ENCODE assay signal across 26 cellular contexts in the genomic region with DNA sequence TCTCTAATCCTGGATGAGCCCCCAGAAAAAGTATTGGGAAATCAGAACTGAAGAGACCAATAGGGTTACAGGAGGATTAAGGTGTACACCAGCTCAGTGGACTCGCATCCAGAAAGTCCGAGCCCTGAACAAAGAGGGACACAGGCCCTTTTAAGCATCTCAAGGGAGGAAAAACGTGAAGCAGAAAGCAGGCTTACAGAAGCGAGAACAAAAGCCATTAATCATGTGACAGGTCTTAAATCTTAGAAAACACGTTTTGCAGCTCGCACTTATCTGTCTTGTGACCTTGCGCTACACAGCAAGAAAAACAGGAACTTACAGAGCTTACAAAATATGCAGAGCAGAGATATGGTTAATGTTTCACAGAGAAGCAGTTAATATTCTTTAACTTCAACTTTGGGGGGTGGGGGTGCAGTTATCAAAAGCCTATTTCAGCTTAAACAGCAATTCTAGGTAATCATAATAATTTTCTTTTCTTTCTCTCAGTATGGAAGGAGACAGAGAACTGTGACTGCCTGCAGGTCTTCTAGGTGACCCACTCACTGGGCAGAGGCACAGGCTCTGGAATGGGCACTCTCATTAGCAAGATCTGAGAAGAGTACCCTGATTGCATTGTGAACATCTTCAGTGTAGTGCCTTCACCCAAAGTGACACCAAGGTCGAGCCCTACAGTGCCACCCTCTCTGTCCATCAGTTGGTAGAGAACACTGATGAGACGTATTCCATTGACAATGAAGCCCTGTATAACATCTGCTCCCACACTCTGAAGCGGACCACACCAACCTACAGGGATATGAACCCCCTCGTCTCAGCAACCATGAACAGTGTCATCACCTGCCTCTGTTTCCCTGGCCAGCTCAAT.
A peak's percentile ranks its signal among the peaks of the same experiment; 100 is the strongest.
DNase-seq lines count a peak whose midpoint lies in the region; ATAC-seq, FAIRE-seq and TF ChIP-seq lines count a peak whose summit lies in the region.
"Had no signal": no experiment of that assay in that cellular context is flagged by ENCODE, and none has a peak within 500 bp of the region (broad histone marks: within the 10 kb centered on the region; RNA-seq: fewer than 3 reads in every experiment).

No MANE protein-coding gene starts in this region.

- no TSS peak for BruUV-seq in K562 (replicated peaks; lab: Mats Ljungman, UMichigan)

- TF ChIP-seq CTCF in K562 (IDR thresholded peaks at IDR 0.05 in 2 of 3, conservative IDR thresholded peaks at IDR 0.05 in 1 of 3; ENCODE audit: insufficient read depth in 2 of 3, low read depth in 1 of 3, low read length in 3 of 3): no peak

- POLR2A ChIA-PET in K562 (lab: Yijun Ruan, JAX): interaction anchor here (0.6 to 1.2 kb wide), 3 partner anchors 16 to 491 kb away, joined by 3 to 6 read pairs (median 3); no protein-coding TSS in a partner anchor

- H3K4me2 ChIP-seq in K562 (ENCODE audit: insufficient read depth, low read length): peak overlapping the region; percentile 72
- H3K4me2 ChIP-seq: BLaER1, PC-9 had no signal

- WGBS in K562 (ENCODE audit: insufficient coverage, low coverage, missing lambda C conversion rate): 10% methylated on average over 11 of the region's 11 CpGs

- no peaks in the 10 kb centered on the region for H3K79me2 ChIP-seq in K562 (ENCODE audit: control insufficient read depth, insufficient read depth, low read length)

- in situ Hi-C loops in K562 (cut with MboI): no loop called here

- TF ChIP-seq POLR2A in K562 (conservative IDR thresholded peaks at IDR 0.05): no peak

- H3K4me1 ChIP-seq in K562 (replicated peaks in 1 of 2; ENCODE audit: control insufficient read depth in 2 of 2, insufficient read depth in 2 of 2, low read length in 2 of 2): peaks cover 10 to 28% of the 10 kb centered on the region in 2 experiments; a peak in 4 of 5 replicates
- H3K4me1 ChIP-seq: BLaER1, SJSA1 had no signal

- peak overlapping the region; percentile 86 for H3K27ac ChIP-seq in K562 (ENCODE audit: extremely low read depth, low read depth, low read length)
- H3K27ac ChIP-seq: BLaER1, HL-60, PC-9, RWPE1, SJSA1 had no signal

- no peaks in the 10 kb centered on the region for H4K20me1 ChIP-seq in K562 (replicated peaks; ENCODE audit: control insufficient read depth, insufficient read depth, low read length)
- H4K20me1 ChIP-seq: BLaER1 had no signal

- peak overlapping the region in 1 of 2 experiments; percentile 35; a peak in 1 of 4 replicates for H3K9ac ChIP-seq in K562 (ENCODE audit: insufficient read depth in 1 of 2, low read depth in 2 of 2, low read length in 2 of 2)
- H3K9ac ChIP-seq: BLaER1 had no signal

- FAIRE-seq in GM18507 (lab: Jason Lieb, UNC): peak; percentile 56
- FAIRE-seq in K562 (lab: Jason Lieb, UNC): peak; percentile 75
- FAIRE-seq: GM12891, H1 had no signal

- peaks cover 40% of the 10 kb centered on the region for H3K9me3 ChIP-seq in K562 (replicated peaks; ENCODE audit: control insufficient read depth, insufficient read depth, low read depth, low read length)
- H3K9me3 ChIP-seq: MG63 had no signal

- CTCF ChIA-PET in K562 (lab: Yijun Ruan, JAX; ENCODE audit: low intra/inter-chr PET ratio): no interaction called here

- peak overlapping the region; percentile 41; the same call in 1 of the 2 replicates for H2AFZ ChIP-seq in K562 (ENCODE audit: low read depth, low read length)
- H2AFZ ChIP-seq: PC-9 had no signal

- TF ChIP-seq EP300 in K562 (IDR thresholded peaks at IDR 0.05; ENCODE audit: low read length): peak; percentile 99

- DNase-seq in GM18507 (ENCODE audit: extremely low spot score, insufficient read length, low read depth) (no peak), NOMO-1 treated with DMSO at 0.1 percent for 48 hours (lab: John Stamatoyannopoulos, UW; ENCODE audit: unreplicated experiment) (peak; percentile 56), K562 (ENCODE audit: extremely low read depth in 1 of 4, low spot score in 3 of 4) (peak in 2 of 4 experiments; percentile 35 to 85), kidney tubule cell (ENCODE audit: low spot score) (peak; percentile 3), NCI-H2029 treated with DMSO at 0.1 percent for 48 hours (lab: John Stamatoyannopoulos, UW) (no peak), left cardiac atrium (no peak)
- DNase-seq: CD4-positive, alpha-beta memory T cell; DMS53; EL; IMR-90; Kasumi-1; MG63; NCI-H1694 treated with DMSO at 0.1 percent for 48 hours; NCI-H2107; NCI-H510A; NCI-H748 treated with DMSO at 0.1 percent for 48 hours; NK-92 treated with Interleukin-12 subunit alpha and Interleukin-12 subunit beta, amount 100 ng/mL, for 24 hours; PC-9 had no signal

- no peaks in the 10 kb centered on the region for H3K9me1 ChIP-seq in K562 (ENCODE audit: control insufficient read depth, insufficient read depth, low read length)

- intact Hi-C loops in K562 (cut with micrococcal nuclease): loop anchor here (10.0 kb wide), 1 partner anchor 166 kb away; no protein-coding TSS in a partner anchor
- intact Hi-C loops in left cardiac atrium (cut with DNase I): no loop called here

- peak; percentile 38 to 46; a peak in 2 of 4 replicates for TF ChIP-seq RAD21 in K562 (CRISPR knock-in tag; conservative IDR thresholded peaks at IDR 0.05 in 1 of 2, IDR thresholded peaks at IDR 0.05 in 1 of 2)

- H3K27me3 ChIP-seq in K562 (ENCODE audit: control insufficient read depth in 2 of 2, insufficient read depth in 2 of 2, low read length in 2 of 2): no peaks in the 10 kb centered on the region
- H3K27me3 ChIP-seq: BLaER1, MG63, SJSA1 had no signal

- no peak overlapping the region for H3K4me3 ChIP-seq in K562
- H3K4me3 ChIP-seq: BLaER1, MG63, PC-9, SJSA1 had no signal

- ATAC-seq in K562 (peak; percentile 91), HG02885 (IDR thresholded peaks at IDR 0.05; ENCODE audit: poor library complexity, unreplicated experiment) (no peak), left cardiac atrium (no peak), HG03571 (IDR thresholded peaks at IDR 0.05; ENCODE audit: unreplicated experiment) (no peak)

- no peaks in the 10 kb centered on the region for H3K36me3 ChIP-seq in K562 (ENCODE audit: control insufficient read depth, insufficient read depth, low read length)
- H3K36me3 ChIP-seq: BLaER1, MG63, SJSA1 had no signal

TF ChIP-seq in K562, 482 proteins besides CTCF, POLR2A, EP300 and RAD21 (continues in another document):
- TF ChIP-seq CSDE1 (IDR thresholded peaks at IDR 0.05) (0 out of 4 replicates have a peak, but pooled peaks of 1 of the 2 experiments have one; percentile 39), OTX1 (CRISPR knock-in tag; IDR thresholded peaks at IDR 0.05) (peak; percentile 88), ZNF197 (CRISPR knock-in tag; IDR thresholded peaks at IDR 0.05; ENCODE audit: low read depth) (peak; percentile 76), ELF1 (tag; IDR thresholded peaks at IDR 0.05) (no peak), CCNT2 (IDR thresholded peaks at IDR 0.05; ENCODE audit: borderline replicate concordance, extremely low read depth, insufficient read length, low read depth, low read length) (peak; percentile 78), ZNF232 (CRISPR knock-in tag; IDR thresholded peaks at IDR 0.05) (no peak), ZNF436 (CRISPR knock-in tag; IDR thresholded peaks at IDR 0.05) (no peak), HLTF (IDR thresholded peaks at IDR 0.05) (peak; percentile 95; the same call in 1 of the 2 replicates), ZBTB8A (IDR thresholded peaks at IDR 0.05; ENCODE audit: partially characterized antibody) (no peak), ZNF3 (CRISPR knock-in tag; IDR thresholded peaks at IDR 0.05) (0 out of 2 replicates have a peak, but pooled peaks have one; percentile 19), POLR2H (tag; IDR thresholded peaks at IDR 0.05; ENCODE audit: low read depth) (no peak), KLF10 (CRISPR knock-in tag; IDR thresholded peaks at IDR 0.05) (no peak), FOXJ2 (tag; IDR thresholded peaks at IDR 0.05) (peak; percentile 44; the same call in 1 of the 2 replicates), TCF7L2 (IDR thresholded peaks at IDR 0.05; ENCODE audit: low read depth, low read length) (no peak), RBBP5 (IDR thresholded peaks at IDR 0.05; ENCODE audit: borderline replicate concordance, insufficient read depth, low read length, poor library complexity, severe bottlenecking) (peak; percentile 58), UBTF (IDR thresholded peaks at IDR 0.05; ENCODE audit: borderline replicate concordance in 1 of 2, low read depth in 2 of 2, low read length in 2 of 2) (no peak), C11orf30 (IDR thresholded peaks at IDR 0.05; ENCODE audit: low read depth) (peak; percentile 56; the same call in 1 of the 2 replicates), IRF1 (CRISPR knock-in tag; IDR thresholded peaks at IDR 0.05; ENCODE audit: borderline replicate concordance) (no peak)
- TF ChIP-seq, protein P1, sequence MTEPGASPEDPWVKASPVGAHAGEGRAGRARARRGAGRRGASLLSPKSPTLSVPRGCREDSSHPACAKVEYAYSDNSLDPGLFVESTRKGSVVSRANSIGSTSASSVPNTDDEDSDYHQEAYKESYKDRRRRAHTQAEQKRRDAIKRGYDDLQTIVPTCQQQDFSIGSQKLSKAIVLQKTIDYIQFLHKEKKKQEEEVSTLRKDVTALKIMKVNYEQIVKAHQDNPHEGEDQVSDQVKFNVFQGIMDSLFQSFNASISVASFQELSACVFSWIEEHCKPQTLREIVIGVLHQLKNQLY (CRISPR knock-in tag; conservative IDR thresholded peaks at IDR 0.05): no peak

Comparison
In these comparisons a context has a peak if more than half of its experiments do, and no peak if none do; other contexts are left out.
1. DNase-seq: peak in NOMO-1 treated with DMSO at 0.1 percent for 48 hours (single experiment) and kidney tubule cell (single experiment); none in GM18507 (single experiment), NCI-H2029 treated with DMSO at 0.1 percent for 48 hours (single experiment) and left cardiac atrium (single experiment).